In the genomic region with DNA sequence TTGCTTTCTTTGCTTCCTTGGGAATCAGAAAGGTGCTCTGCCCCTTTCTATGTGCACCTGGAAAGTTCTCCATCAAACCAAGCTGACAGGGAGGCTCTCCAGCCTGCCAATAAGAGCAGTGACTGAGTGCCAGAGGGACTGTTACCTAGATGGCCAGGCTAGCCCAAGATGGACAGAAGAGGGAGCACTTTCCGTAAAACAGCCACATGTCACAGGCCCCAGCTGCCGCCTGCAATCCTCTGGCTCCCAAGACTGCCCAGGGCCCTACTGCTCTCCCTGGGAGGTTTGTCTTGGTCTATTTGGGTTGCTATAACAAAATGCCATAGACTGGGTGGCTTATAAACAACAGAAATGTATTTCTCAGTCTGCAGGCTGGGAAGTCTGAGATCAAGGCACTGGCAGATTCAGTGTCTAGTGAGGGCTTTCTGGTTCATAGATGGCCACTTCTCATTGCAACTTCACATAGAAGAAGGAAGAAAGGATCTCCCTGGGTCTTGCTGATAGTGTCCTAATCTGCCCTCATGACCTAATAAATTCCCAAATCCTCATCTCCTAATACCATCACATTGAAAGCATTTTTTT, we compare ENCODE assay signal across 8 cellular contexts.
A peak's percentile ranks its signal among the peaks of the same experiment; 100 is the strongest.
DNase-seq lines count a peak whose midpoint lies in the region; ATAC-seq, FAIRE-seq and TF ChIP-seq lines count a peak whose summit lies in the region.

No MANE protein-coding gene starts in this region.

- H3K27me3 Mint-ChIP-seq in Caco-2 (ENCODE audit: insufficient read depth, unreplicated experiment), result no peaks in the 10 kb centered on the region

- H3K27ac ChIP-seq in GM12878 (ENCODE audit: control insufficient read depth, insufficient read depth) (no peak overlapping the region), kidney (ENCODE audit: low read depth in 2 of 2, low read length in 2 of 2) (no peak overlapping the region)

- no peak for TF ChIP-seq RAD21 in GM12878 (IDR thresholded peaks at IDR 0.05; ENCODE audit: insufficient read depth, low read depth, low read length)

- no peaks in the 10 kb centered on the region for H3K79me2 ChIP-seq in GM12878 (ENCODE audit: control insufficient read depth, insufficient read depth, low read length)

- H3K9me3 Mint-ChIP-seq in Caco-2 (ENCODE audit: unreplicated experiment), result no peaks in the 10 kb centered on the region

- H3K4me3 ChIP-seq in Caco-2 (ENCODE audit: low read depth, low read length), result no peak overlapping the region
- H3K4me3 ChIP-seq in GM12878, result no peak overlapping the region
- no peak overlapping the region for H3K4me3 ChIP-seq in kidney (ENCODE audit: low read length in 2 of 2)

- H3K27me3 ChIP-seq in Caco-2 (replicated peaks; ENCODE audit: control insufficient read depth, insufficient read depth, low read length), result no peaks in the 10 kb centered on the region
- no peaks in the 10 kb centered on the region for H3K27me3 ChIP-seq in GM12878 (replicated peaks in 1 of 2; ENCODE audit: control insufficient read depth in 2 of 2, insufficient read depth in 2 of 2, low read length in 1 of 2)

- FAIRE-seq in GM12878 (lab: Jason Lieb, UNC), result no peak
- FAIRE-seq in kidney (lab: Jason Lieb, UNC), result no peak

- peak; percentile 48; the same call in 2 of the 3 replicates for ATAC-seq in GM12878
- ATAC-seq in GM18873 (IDR thresholded peaks at IDR 0.05; ENCODE audit: low FRiP score, unreplicated experiment), result no peak
- ATAC-seq in GM21786 (IDR thresholded peaks at IDR 0.05; ENCODE audit: unreplicated experiment), result no peak
- no peak for ATAC-seq in HG02884 (IDR thresholded peaks at IDR 0.05; ENCODE audit: unreplicated experiment)
- ATAC-seq in HG03521 (IDR thresholded peaks at IDR 0.05; ENCODE audit: unreplicated experiment), result no peak

- BruUV-seq in Caco-2 (replicated peaks; lab: Mats Ljungman, UMichigan) (no TSS peak), GM12878 (replicated peaks; lab: Mats Ljungman, UMichigan) (no TSS peak)

- no peak overlapping the region for H3K9ac ChIP-seq in GM12878 (ENCODE audit: control insufficient read depth, insufficient read depth, low read length)
- no peak overlapping the region for H3K9ac ChIP-seq in kidney (ENCODE audit: low read length in 2 of 2)

- CTCF ChIA-PET in Caco-2 (lab: Charles Lee) (interaction anchor here (1.1 to 1.8 kb wide), 3 partner anchors 30 to 131 kb away, joined by 3 to 8 read pairs (median 7); partner anchors contain the start of gene VGLL4), GM12878 (lab: Yijun Ruan, JAX) (interaction anchor here (0.9 to 1.8 kb wide), 3 partner anchors 9 to 40 kb away, joined by 3 to 5 read pairs (median 5); no protein-coding TSS in a partner anchor)

- intact Hi-C loops in Caco-2 (cut with micrococcal nuclease; ENCODE audit: unreplicated experiment), result loop anchor here (1.0 to 5.0 kb wide), 2 partner anchors 30 to 37 kb away; no protein-coding TSS in a partner anchor
- intact Hi-C loops in GM12878 (cut with micrococcal nuclease; ENCODE audit: unreplicated experiment), result no loop called here
- intact Hi-C loops in kidney (cut with DNase I), result no loop called here

- H3K4me1 ChIP-seq in Caco-2 (peaks cover 7% of the 10 kb centered on the region), GM12878 (ENCODE audit: control insufficient read depth, insufficient read depth, low read length) (peaks cover 6% of the 10 kb centered on the region), kidney (ENCODE audit: control insufficient read depth in 1 of 2, insufficient read depth in 1 of 2, low read depth in 1 of 2, low read length in 2 of 2) (peaks cover 6 to 11% of the 10 kb centered on the region in 2 donors)

- H3K4me1 Mint-ChIP-seq in Caco-2 (ENCODE audit: low read depth, unreplicated experiment), result peaks cover 13% of the 10 kb centered on the region

- no peak for TF ChIP-seq POLR2A in GM12878 (IDR thresholded peaks at IDR 0.05; ENCODE audit: low read depth, low read length)

- H4K20me1 ChIP-seq in GM12878 (ENCODE audit: control insufficient read depth, insufficient read depth), result no peaks in the 10 kb centered on the region

- peaks cover 16% of the 10 kb centered on the region for H3K36me3 Mint-ChIP-seq in Caco-2 (ENCODE audit: insufficient read depth, unreplicated experiment)

- H3K4me3 Mint-ChIP-seq in Caco-2 (ENCODE audit: unreplicated experiment), result no peak overlapping the region

- DNase-seq in Caco-2, result peak; percentile 63 to 65
- DNase-seq in Kasumi-1 (lab: John Stamatoyannopoulos, UW), result peak; percentile 34 to 43
- no peak for DNase-seq in GM12878 (ENCODE audit: low read depth, low spot score)
- no peak for DNase-seq in kidney

- in situ Hi-C loops in GM12878 (cut with MboI), result no loop called here

- no peak overlapping the region for H3K27ac Mint-ChIP-seq in Caco-2 (ENCODE audit: unreplicated experiment)

- no peak overlapping the region for H3K4me2 ChIP-seq in GM12878 (ENCODE audit: control insufficient read depth, insufficient read depth)

- H3K9me3 ChIP-seq in Caco-2 (no peaks in the 10 kb centered on the region), GM12878 (replicated peaks; ENCODE audit: control insufficient read depth, insufficient read depth, low read length) (no peaks in the 10 kb centered on the region), kidney (ENCODE audit: control insufficient read depth in 1 of 2, low read length in 2 of 2) (no peaks in the 10 kb centered on the region)

- no peaks in the 10 kb centered on the region for H3K36me3 ChIP-seq in Caco-2 (ENCODE audit: control insufficient read depth, insufficient read depth, low read length)
- no peaks in the 10 kb centered on the region for H3K36me3 ChIP-seq in GM12878 (ENCODE audit: control insufficient read depth in 2 of 2, insufficient read depth in 2 of 2, low read length in 1 of 2)
- H3K36me3 ChIP-seq in kidney (ENCODE audit: control insufficient read depth in 1 of 2, insufficient read depth in 2 of 2, low read length in 2 of 2), result peaks cover 0 to 2% of the 10 kb centered on the region in 2 donors

- TF ChIP-seq CTCF in Caco-2 (IDR thresholded peaks at IDR 0.05; ENCODE audit: insufficient read depth in 1 of 2, low read depth in 1 of 2, low read length in 1 of 2, severe bottlenecking in 1 of 2, unreplicated experiment in 1 of 2) (peak; percentile 46 to 65), GM12878 (IDR thresholded peaks at IDR 0.05 in 2 of 3, conservative IDR thresholded peaks at IDR 0.05 in 1 of 3; ENCODE audit: control insufficient read depth in 2 of 3, extremely low read depth in 1 of 3, insufficient read depth in 1 of 3, low read depth in 3 of 3, low read length in 3 of 3) (peak; percentile 5 to 36 (median 26); a peak in 3 of 6 replicates), kidney (IDR thresholded peaks at IDR 0.05; ENCODE audit: borderline replicate concordance, extremely low read depth, insufficient read depth) (peak; percentile 41)

- SMC1A ChIA-PET in GM12878 (lab: Charles Lee; ENCODE audit: uncharacterized antibody, unreplicated experiment), result no interaction called here

- 72% methylated on average over 2 of the region's 2 CpGs for WGBS in GM12878 (ENCODE audit: insufficient coverage, insufficient replicate concordance, low lambda C conversion rate, missing lambda C conversion rate)

- H2AFZ ChIP-seq in GM12878 (ENCODE audit: control insufficient read depth, low read depth, low read length), result no peak overlapping the region

- POLR2A ChIA-PET in Caco-2 (lab: Charles Lee) (no interaction called here), GM12878 (lab: Charles Lee) (no interaction called here)

- RAD21 ChIA-PET in GM12878 (lab: Charles Lee; ENCODE audit: unreplicated experiment), result interaction anchor here (0.6 kb wide), 1 partner anchor 73 kb away, joined by 4 read pairs; no protein-coding TSS in a partner anchor

- no peak for TF ChIP-seq EP300 in GM12878 (IDR thresholded peaks at IDR 0.05; ENCODE audit: borderline replicate concordance in 1 of 2, control insufficient read depth in 1 of 2, low read depth in 2 of 2, low read length in 2 of 2)

TF ChIP-seq in GM12878, 131 proteins besides CTCF, POLR2A, EP300 and RAD21 (continues in another document):
- no peak for TF ChIP-seq ZBTB40 (IDR thresholded peaks at IDR 0.05; ENCODE audit: borderline replicate concordance)

Comparison
In these comparisons a context has a peak if more than half of its experiments do, and no peak if none do; other contexts are left out.
1. DNase-seq: peak in Caco-2 (2 of 2) and Kasumi-1 (2 of 2); none in GM12878 (single experiment) and kidney (single experiment).
2. Peak in every context shown above with its lines, with median percentiles within 50 percentile points of each other: CTCF ChIP-seq.